Comparison of ENCODE assay signal across 35 cellular contexts in genomic region chr2:49146412-49146811, GRCh38. TPM values are rescaled to one million over a fixed set of nuclear protein-coding genes. Genes with fewer than 3 reads are reported as not detected.
"Had no signal": no experiment of that assay in that cellular context is flagged by ENCODE, and none has a peak within 500 bp of the region (broad histone marks: within the 10 kb centered on the region; RNA-seq: fewer than 3 reads in every experiment).

No MANE protein-coding gene starts in this region.

- H3K36me3 ChIP-seq: esophagus muscularis mucosa, gastroesophageal sphincter, heart left ventricle, left lung, lower lobe of right lung, neutrophil, pancreas, thyroid gland, vagina had no signal

- H3K27ac Mint-ChIP-seq: natural killer cell; stimulated activated naive CD8-positive, alpha-beta T cell treated with anti-CD3 and anti-CD28 coated beads, Interleukin-15, amount 100 ng/mL, for 72 hours had no signal

- H3K27me3 ChIP-seq: esophagus muscularis mucosa, foreskin keratinocyte, gastroesophageal sphincter, hepatocyte, left lung, neutrophil, pancreas, thyroid gland, vagina had no signal

- H3K27me3 Mint-ChIP-seq: stimulated activated naive CD8-positive, alpha-beta T cell treated with anti-CD3 and anti-CD28 coated beads, Interleukin-15, amount 100 ng/mL, for 72 hours had no signal

- H3K79me2 ChIP-seq: hepatocyte had no signal

- H2AFZ ChIP-seq: hepatocyte had no signal

- H3K36me3 Mint-ChIP-seq: natural killer cell had no signal

- H3K4me2 ChIP-seq: hepatocyte had no signal

- H3K4me1 Mint-ChIP-seq: natural killer cell; stimulated activated naive CD8-positive, alpha-beta T cell treated with anti-CD3 and anti-CD28 coated beads, Interleukin-15, amount 100 ng/mL, for 72 hours had no signal

- H3K27ac ChIP-seq: coronary artery, esophagus muscularis mucosa, foreskin keratinocyte, gastroesophageal sphincter, hepatocyte, left lung, lower lobe of right lung, neutrophil, pancreas, thyroid gland, vagina had no signal

- H3K4me3 ChIP-seq: coronary artery, esophagus muscularis mucosa, gastroesophageal sphincter, heart left ventricle, hepatocyte, left lung, lower lobe of right lung, pancreas, thyroid gland, vagina had no signal

- H3K4me3 Mint-ChIP-seq: natural killer cell; stimulated activated naive CD8-positive, alpha-beta T cell treated with anti-CD3 and anti-CD28 coated beads, Interleukin-15, amount 100 ng/mL, for 72 hours had no signal

- H3K9me3 ChIP-seq: esophagus muscularis mucosa, gastroesophageal sphincter, heart left ventricle, left lung, lower lobe of right lung, neutrophil, pancreas, thyroid gland, vagina had no signal

- H3K4me1 ChIP-seq: esophagus muscularis mucosa, foreskin keratinocyte, gastroesophageal sphincter, heart left ventricle, left lung, lower lobe of right lung, pancreas, thyroid gland, vagina had no signal

- DNase-seq: dermis blood vessel endothelial cell; effector memory CD4-positive, alpha-beta T cell; foreskin keratinocyte; heart left ventricle; kidney; left lung; lower lobe of right lung; natural killer cell; pancreas; retina; small intestine; stimulated activated CD4-positive, alpha-beta T cell treated with anti-CD3 and anti-CD28 coated beads, Interleukin-12 subunit alpha, Interleukin-12 subunit beta, amount 100 ng/mL, for 4 hours; stimulated activated CD4-positive, alpha-beta T cell treated with anti-CD3 and anti-CD28 coated beads, Interleukin-1b, Interleukin-23, amount 100 ng/mL, for 48 hours; stimulated activated CD4-positive, alpha-beta T cell treated with anti-CD3 and anti-CD28 coated beads, Interleukin-4, amount 100 ng/mL, for 1 hour; stimulated activated CD8-positive, alpha-beta memory T cell treated with anti-CD3 and anti-CD28 coated beads, Interleukin-4, amount 100 ng/mL, for 48 hours; stimulated activated naive CD4-positive, alpha-beta T cell; stimulated activated naive CD8-positive, alpha-beta T cell treated with anti-CD3 and anti-CD28 coated beads, Interleukin-15, amount 100 ng/mL, for 72 hours; thyroid gland; trophoblast cell had no signal

- ATAC-seq: foreskin keratinocyte; gastroesophageal sphincter; left lung; lower lobe of right lung; natural killer cell; pancreas; stimulated activated naive CD8-positive, alpha-beta T cell treated with anti-CD3 and anti-CD28 coated beads, Interleukin-15, amount 100 ng/mL, for 72 hours had no signal

RNA-seq across cellular contexts. Expression of gene FSHR, which starts 7.9 kb away (rescaled TPM):
- total RNA-seq: dermis blood vessel endothelial cell, endothelial cell of umbilical vein, epithelial cell of proximal tubule, esophagus muscularis mucosa, fibroblast of lung, foreskin keratinocyte, gastroesophageal sphincter, left lung, lower lobe of right lung, mesenteric fat pad, natural killer cell, omental fat pad, pancreas, posterior vena cava, pulmonary artery endothelial cell, temporal lobe, ureter, vagina had no signal
- polyA plus RNA-seq: endothelial cell of umbilical vein, fibroblast of lung, foreskin keratinocyte, heart left ventricle, neural cell, pancreas, small intestine had no signal
